9 cellular contexts compared by ENCODE assay signal in the genomic region with DNA sequence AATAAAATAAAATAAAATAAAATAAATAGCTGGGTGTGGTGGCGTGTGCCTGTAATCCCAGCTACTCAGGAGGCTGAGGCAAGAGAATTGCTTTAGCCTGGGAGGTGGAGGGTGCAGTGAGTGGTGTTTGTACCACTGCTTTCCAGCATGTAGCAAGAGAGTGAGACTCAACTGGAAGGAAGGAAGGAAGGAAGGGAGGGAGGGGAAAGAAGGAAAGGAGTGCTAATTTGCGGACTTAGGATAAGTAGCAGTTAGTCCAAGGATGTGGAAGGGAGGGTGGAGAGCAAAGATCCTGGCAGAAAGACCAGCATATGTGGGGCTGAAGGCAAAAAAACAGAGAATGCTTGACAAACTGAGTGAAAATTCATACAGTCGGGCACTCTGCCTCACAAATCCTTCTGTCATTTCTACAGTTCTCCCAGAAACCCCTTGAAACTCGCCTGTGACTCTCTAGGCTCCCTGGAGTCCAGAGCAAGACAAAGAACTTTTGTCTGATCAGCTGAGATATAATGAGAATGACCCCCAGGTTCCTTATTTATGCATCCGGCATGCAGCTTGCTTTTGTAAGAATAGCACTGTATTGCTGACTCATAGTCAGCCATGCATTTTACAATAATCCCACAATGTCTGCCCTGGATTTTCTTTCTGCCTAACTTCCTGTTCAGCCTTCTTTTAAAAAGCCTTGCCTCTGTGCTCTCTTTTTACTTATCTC.
DNase-seq lines count a peak whose midpoint lies in the region; ATAC-seq and FAIRE-seq lines count a peak whose summit lies in the region.
"Had no signal": no experiment of that assay in that cellular context is flagged by ENCODE, and none has a peak within 500 bp of the region (broad histone marks: within the 10 kb centered on the region; RNA-seq: fewer than 3 reads in every experiment).

No MANE protein-coding gene starts in this region.

- H3K4me3 ChIP-seq in iPS-18a (ENCODE audit: low read length) = peak overlapping the region; percentile 31

- no peaks in the 10 kb centered on the region for H3K9me3 Mint-ChIP-seq in stimulated activated naive B cell treated with anti-CD40 and anti-IgM and Interleukin-4, amounts not matched to agents 10 μg/mL and 1 μg/mL and 100 μg/mL, for 72 hours

- H3K27me3 ChIP-seq in iPS-18a (ENCODE audit: control insufficient read depth, insufficient read depth, low read length) = no peaks in the 10 kb centered on the region

- FAIRE-seq in GM18507 (lab: Jason Lieb, UNC) = peak; percentile 64

- H3K9ac ChIP-seq in iPS-18a (ENCODE audit: low read length) = peak overlapping the region; percentile 63

- H3K36me3 ChIP-seq in iPS-18a (ENCODE audit: control insufficient read depth, low read depth, low read length) = no peaks in the 10 kb centered on the region

- peaks cover 22 to 30% of the 10 kb centered on the region in 2 donors for H3K27me3 Mint-ChIP-seq in stimulated activated naive B cell treated with anti-CD40 and anti-IgM and Interleukin-4, amounts not matched to agents 10 μg/mL and 1 μg/mL and 100 μg/mL, for 72 hours

- H3K27ac Mint-ChIP-seq in stimulated activated naive B cell treated with anti-CD40 and anti-IgM and Interleukin-4, amounts not matched to agents 10 μg/mL and 1 μg/mL and 100 μg/mL, for 72 hours = peak overlapping the region; percentile 44

- H3K36me3 Mint-ChIP-seq in stimulated activated naive B cell treated with anti-CD40 and anti-IgM and Interleukin-4, amounts not matched to agents 10 μg/mL and 1 μg/mL and 100 μg/mL, for 72 hours = no peaks in the 10 kb centered on the region

- H3K4me3 Mint-ChIP-seq in stimulated activated naive B cell treated with anti-CD40 and anti-IgM and Interleukin-4, amounts not matched to agents 10 μg/mL and 1 μg/mL and 100 μg/mL, for 72 hours = no peak overlapping the region

- DNase-seq in GM18507 (ENCODE audit: extremely low spot score, insufficient read length, low read depth) (no peak), NCI-H1436 (lab: John Stamatoyannopoulos, UW) (peak; percentile 82), amniotic epithelial cell (ENCODE audit: low read depth) (peak; percentile 90), GM19238 (ENCODE audit: insufficient read length, low spot score) (no peak), T-helper 2 cell (no peak)
- peak; percentile 21 for DNase-seq in stimulated activated naive B cell treated with anti-CD40 and anti-IgM and Interleukin-4, amounts not matched to agents 10 μg/mL and 1 μg/mL and 100 μg/mL, for 72 hours

- peak; percentile 93 to 96 for ATAC-seq in stimulated activated naive B cell treated with anti-CD40 and anti-IgM and Interleukin-4, amounts not matched to agents 10 μg/mL and 1 μg/mL and 100 μg/mL, for 72 hours (replicated peaks)
- ATAC-seq in HG02885 (IDR thresholded peaks at IDR 0.05; ENCODE audit: poor library complexity, unreplicated experiment) = no peak

- H3K9me3 ChIP-seq in iPS-18a (ENCODE audit: control insufficient read depth, low read depth, low read length) = no peaks in the 10 kb centered on the region

- H3K4me1 ChIP-seq in iPS-18a (ENCODE audit: control insufficient read depth, low read depth, low read length) = peaks cover 48% of the 10 kb centered on the region

- peak overlapping the region; percentile 62 for H3K27ac ChIP-seq in iPS-18a (ENCODE audit: low read length)
- H3K27ac ChIP-seq: VCaP had no signal

- H3K4me1 Mint-ChIP-seq in stimulated activated naive B cell treated with anti-CD40 and anti-IgM and Interleukin-4, amounts not matched to agents 10 μg/mL and 1 μg/mL and 100 μg/mL, for 72 hours = peaks cover 21 to 24% of the 10 kb centered on the region in 2 donors

Comparison
In these comparisons a context has a peak if more than half of its experiments do, and no peak if none do; other contexts are left out.
1. DNase-seq: peak in NCI-H1436 (single experiment), amniotic epithelial cell (single experiment) and stimulated activated naive B cell treated with anti-CD40 and anti-IgM and Interleukin-4, amounts not matched to agents 10 μg/mL and 1 μg/mL and 100 μg/mL, for 72 hours (single experiment); none in GM18507 (single experiment), GM19238 (single experiment) and T-helper 2 cell (0 of 5).